ENCODE assay signal across 8 cellular contexts in genomic region chr17:44326867-44327444, GRCh38. TPM values are rescaled to one million over a fixed set of nuclear protein-coding genes. Genes with fewer than 3 reads are reported as not detected.
A peak's percentile ranks its signal among the peaks of the same experiment; 100 is the strongest.
DNase-seq lines count a peak whose midpoint lies in the region; ATAC-seq and TF ChIP-seq lines count a peak whose summit lies in the region.

No MANE protein-coding gene starts in this region.

- TF ChIP-seq POLR2A in vagina (IDR thresholded peaks at IDR 0.05), result no peak

- peak overlapping the region; percentile 92 for H3K4me3 ChIP-seq in left ventricle myocardium inferior
- peak overlapping the region; percentile 91 to 97 for H3K4me3 ChIP-seq in vagina

- H3K27ac ChIP-seq in left ventricle myocardium inferior (replicated peaks) (peak overlapping the region; percentile 96), vagina (peak overlapping the region; percentile 96)

- intact Hi-C loops in left ventricle myocardium inferior (cut with micrococcal nuclease), result no loop called here
- intact Hi-C loops in vagina (cut with DNase I), result no loop called here

- DNase-seq in GM03348 (ENCODE audit: low spot score) (peak; percentile 97), NCI-H187 (lab: John Stamatoyannopoulos, UW) (peak; percentile 58 to 92), T-helper 1 cell (peak; percentile 91 to 97 (median 92)), amniotic epithelial cell (ENCODE audit: low read depth) (peak; percentile 98), left ventricle myocardium inferior (peak; percentile 96), retina (peak; percentile 91), vagina (ENCODE audit: extremely low spot score in 2 of 2) (peak in 1 of 2 donors; percentile 98)

- H3K27me3 ChIP-seq in left ventricle myocardium inferior (ENCODE audit: low read depth), result no peaks in the 10 kb centered on the region
- no peaks in the 10 kb centered on the region for H3K27me3 ChIP-seq in vagina

- H3K9me3 ChIP-seq in left ventricle myocardium inferior (replicated peaks), result no peaks in the 10 kb centered on the region
- no peaks in the 10 kb centered on the region for H3K9me3 ChIP-seq in vagina

- TF ChIP-seq CTCF in left ventricle myocardium inferior (IDR thresholded peaks at IDR 0.05; ENCODE audit: borderline replicate concordance) (no peak), vagina (IDR thresholded peaks at IDR 0.05) (peak in 1 of 3 experiments; percentile 21)

- H3K4me1 ChIP-seq in left ventricle myocardium inferior (peaks cover 53% of the 10 kb centered on the region), vagina (peaks cover 32% of the 10 kb centered on the region)

- peaks cover 7% of the 10 kb centered on the region for H3K36me3 ChIP-seq in left ventricle myocardium inferior
- H3K36me3 ChIP-seq in vagina, result peaks cover 0 to 6% of the 10 kb centered on the region in 2 donors

- ATAC-seq in HG02759 (IDR thresholded peaks at IDR 0.05; ENCODE audit: unreplicated experiment), result peak; percentile 58

RNA-seq across cellular contexts. Expression of gene SLC25A39, which starts 2.3 kb away (rescaled TPM):
- total RNA-seq in left ventricle myocardium inferior (46.7 TPM), vagina (93.1 TPM)

RNA-seq across cellular contexts. Expression of gene GRN, which starts 18.1 kb away (rescaled TPM):
- total RNA-seq in left ventricle myocardium inferior (160 TPM), vagina (268 TPM)

RNA-seq across cellular contexts. Expression of gene RUNDC3A, which starts 18.6 kb away (rescaled TPM):
- total RNA-seq in left ventricle myocardium inferior (0.41 TPM), vagina (2.0 TPM)

RNA-seq across cellular contexts. Expression of gene FAM171A2, which starts 36.7 kb away (rescaled TPM):
- total RNA-seq in left ventricle myocardium inferior (0.55 TPM), vagina (4.2 TPM)

RNA-seq across cellular contexts. Expression of gene SLC4A1, which starts 59.0 kb away (rescaled TPM):
- total RNA-seq in left ventricle myocardium inferior (not detected), vagina (not detected)
